ENCODE assay signal across 8 cellular contexts in the genomic region with DNA sequence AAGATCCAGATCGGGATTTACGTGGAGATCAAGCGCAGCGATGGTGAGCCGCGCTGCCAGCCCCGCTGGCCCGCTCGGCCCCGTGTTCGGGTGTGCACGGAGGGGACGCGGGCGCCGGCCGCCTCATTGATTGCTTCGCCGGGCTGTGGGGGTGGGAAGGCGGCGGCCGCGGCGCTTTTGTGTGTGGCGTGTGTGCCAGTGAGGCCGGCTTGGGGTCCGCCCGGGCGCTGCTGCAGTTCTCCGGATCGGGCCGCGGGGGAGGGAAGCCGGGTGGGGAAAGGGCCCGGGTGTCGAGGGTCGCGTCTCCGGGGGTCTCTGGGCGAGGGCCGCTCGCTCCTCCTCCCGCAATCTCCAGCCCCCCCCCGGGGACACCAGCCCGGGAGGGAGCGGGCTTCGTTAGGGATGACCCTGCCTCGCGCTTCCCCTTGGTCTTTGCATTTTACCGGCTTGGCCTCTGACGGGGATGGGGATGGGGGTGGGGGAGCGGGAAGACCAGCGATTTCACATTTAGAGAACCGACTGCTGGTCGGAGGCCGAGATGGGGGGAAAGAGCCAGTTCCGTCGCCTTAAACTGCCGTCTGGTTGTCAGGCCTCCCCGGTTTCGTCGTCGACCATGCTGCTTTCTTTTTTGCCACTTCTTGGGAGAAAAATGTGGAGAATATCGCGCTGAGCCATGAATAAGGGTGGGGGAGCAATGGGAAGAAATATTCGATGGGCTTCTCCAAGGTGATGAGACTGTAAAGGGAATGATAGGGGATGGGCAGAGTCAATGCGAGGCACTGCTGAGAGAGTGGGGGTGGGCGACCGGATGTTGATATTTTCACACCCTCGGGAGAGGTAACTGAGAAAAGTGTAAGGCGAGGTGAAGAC.
DNase-seq lines count a peak whose midpoint lies in the region; ATAC-seq and TF ChIP-seq lines count a peak whose summit lies in the region.

No MANE protein-coding gene starts in this region.

- H3K27me3 ChIP-seq in muscle layer of colon (ENCODE audit: control insufficient read depth in 1 of 2, insufficient read depth in 2 of 2, low read length in 2 of 2), result no peaks in the 10 kb centered on the region

- peak; percentile 4 for TF ChIP-seq POLR2A in erythroblast (IDR thresholded peaks at IDR 0.05; ENCODE audit: low read length)

- ATAC-seq in HG02870 (IDR thresholded peaks at IDR 0.05; ENCODE audit: unreplicated experiment), result peak; percentile 19

- peak; percentile 13 for DNase-seq in NCI-H345 (lab: John Stamatoyannopoulos, UW)
- no peak for DNase-seq in NCI-H345 treated with DMSO at 0.1 percent for 48 hours (lab: John Stamatoyannopoulos, UW; ENCODE audit: unreplicated experiment)
- DNase-seq in NCI-H748 (lab: John Stamatoyannopoulos, UW; ENCODE audit: unreplicated experiment), result peak; percentile 66
- peak; percentile 53 for DNase-seq in activated T-cell treated with anti-CD3 and anti-CD28 coated beads for 4 hours
- DNase-seq in erythroblast (lab: John Stamatoyannopoulos, UW), result peak; percentile 59 to 66
- DNase-seq in stimulated activated CD8-positive, alpha-beta memory T cell treated with anti-CD3 and anti-CD28 coated beads, Interleukin-7, amount 100 ng/mL, for 4 hours (ENCODE audit: low read depth in 2 of 2), result peak; percentile 61 to 64

- peaks cover 12% of the 10 kb centered on the region for H3K4me1 ChIP-seq in muscle layer of colon (ENCODE audit: insufficient read depth, low read length)

- no peaks in the 10 kb centered on the region for H3K36me3 ChIP-seq in muscle layer of colon (ENCODE audit: insufficient read depth, low read length)

- H3K9ac ChIP-seq in muscle layer of colon (ENCODE audit: low read length), result peak overlapping the region; percentile 44

- peak overlapping the region; percentile 74 to 81 for H3K4me3 ChIP-seq in muscle layer of colon (ENCODE audit: low read depth in 1 of 2, low read length in 2 of 2)

- H3K27ac ChIP-seq in muscle layer of colon (ENCODE audit: low read depth, low read length), result peak overlapping the region; percentile 82

- H3K9me3 ChIP-seq in muscle layer of colon (ENCODE audit: low read length), result no peaks in the 10 kb centered on the region
